In the genomic region with DNA sequence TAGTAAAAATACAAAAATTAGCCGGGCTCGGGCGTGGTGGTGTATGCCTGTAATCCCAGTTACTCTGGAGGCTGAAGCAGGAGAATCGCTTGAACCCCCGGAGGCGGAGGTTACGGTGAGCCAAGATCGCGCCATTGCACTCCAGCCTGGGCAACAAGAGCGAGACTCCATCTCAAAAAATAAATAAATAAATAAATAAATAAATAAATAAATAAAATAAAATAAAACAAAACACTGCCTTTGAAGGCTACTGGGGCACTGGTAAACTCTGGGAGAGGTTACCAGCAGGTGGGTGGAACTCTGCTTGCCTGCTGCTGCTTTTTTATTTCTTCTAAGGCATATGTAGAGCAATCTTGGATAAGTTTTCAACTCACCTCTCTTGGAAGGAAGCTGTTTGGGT, we compare ENCODE assay signal across 3 cellular contexts. TPM values are rescaled to one million over a fixed set of nuclear protein-coding genes. Genes with fewer than 3 reads are reported as not detected.
"Had no signal": no experiment of that assay in that cellular context is flagged by ENCODE, and none has a peak within 500 bp of the region (broad histone marks: within the 10 kb centered on the region; RNA-seq: fewer than 3 reads in every experiment).

No MANE protein-coding gene starts in this region.

RNA-seq across cellular contexts. Expression of a gene that starts 5.2 kb away (rescaled TPM):
- total RNA-seq: LHCN-M2; SJCRH30; T-helper 1 cell treated with Interleukin-12 subunit alpha and Interleukin-12 subunit beta and Interleukin-4 antibody, amounts not matched to agents 30 ng/mL and 1 ng/mL, for 36 hours had no signal
